Comparison of ENCODE assay signal across 8 cellular contexts in genomic region chr3:167734498-167735232, GRCh38. TPM values are rescaled to one million over a fixed set of nuclear protein-coding genes. Genes with fewer than 3 reads are reported as not detected.
DNase-seq lines count a peak whose midpoint lies in the region; ATAC-seq and TF ChIP-seq lines count a peak whose summit lies in the region.

Gene PDCD10, minus strand, starts transcription at chr3:167734892. Its CDS starts 14,735 bp downstream, at chr3:167720157.

- peak within 1 kb of the TSS; percentile 92 for H3K27ac ChIP-seq in H9 (ENCODE audit: insufficient read length, low read depth, low read length)

- no peaks in the 10 kb centered on the region; a peak in 2 of 7 replicates for H3K36me3 Mint-ChIP-seq in H9 (ENCODE audit: insufficient read depth in 1 of 3, low read depth in 3 of 3)
- no peaks in the 10 kb centered on the region for H3K36me3 Mint-ChIP-seq in natural killer cell

- no peaks in the 10 kb centered on the region for H3K4me1 ChIP-seq in H9 (ENCODE audit: insufficient read depth, low read length)

- WGBS in H9 (ENCODE audit: extremely low coverage, insufficient read length, low lambda C conversion rate), result no CpG with 5 or more reads among the region's 49 CpGs

- peaks cover 23% of the 10 kb centered on the region for H3K79me2 ChIP-seq in H9 (ENCODE audit: insufficient read depth, low read length)

- H3K27me3 ChIP-seq in H9 (ENCODE audit: insufficient read depth, low read length), result no peaks in the 10 kb centered on the region

- no peak within 1 kb of the TSS for H3K56ac ChIP-seq in H9 (ENCODE audit: insufficient read length, low read depth, low read length)

- no peak within 1 kb of the TSS for H3T11ph ChIP-seq in H9 (ENCODE audit: low read length)

- H2AFZ ChIP-seq in H9 (ENCODE audit: low read length), result peak within 1 kb of the TSS; percentile 52

- no peaks in the 10 kb centered on the region for H4K20me1 ChIP-seq in H9 (ENCODE audit: control insufficient read depth, insufficient read depth, insufficient read length)

- H3K14ac ChIP-seq in H9 (ENCODE audit: insufficient read depth, low read length), result peak within 1 kb of the TSS; percentile 99

- TF ChIP-seq CTCF in H9 (conservative IDR thresholded peaks at IDR 0.05), result no peak
- no peak for TF ChIP-seq CTCF in fibroblast of pulmonary artery (IDR thresholded peaks at IDR 0.05; ENCODE audit: low read length, missing control alignments)
- TF ChIP-seq CTCF in natural killer cell (IDR thresholded peaks at IDR 0.05), result no peak

- H2BK12ac ChIP-seq in H9 (ENCODE audit: insufficient read length, low read depth, low read length), result no peak within 1 kb of the TSS

- H3K9me3 Mint-ChIP-seq in H9, result no peaks in the 10 kb centered on the region
- no peaks in the 10 kb centered on the region for H3K9me3 Mint-ChIP-seq in natural killer cell

- no peaks in the 10 kb centered on the region for H3K79me1 ChIP-seq in H9 (ENCODE audit: insufficient read depth, low read depth, low read length, poor library complexity, severe bottlenecking)

- in situ Hi-C loops in G401 (cut with HindIII; ENCODE audit: low sequenced_read_pairs), result no loop called here

- H3K9ac ChIP-seq in H9 (ENCODE audit: extremely low read depth, insufficient read length, low read length), result peak within 1 kb of the TSS; percentile 97

- H3K23ac ChIP-seq in H9 (ENCODE audit: insufficient read length, low read depth, low read length), result no peak within 1 kb of the TSS

- H3K4me3 Mint-ChIP-seq in H9, result no peak within 1 kb of the TSS
- no peak within 1 kb of the TSS for H3K4me3 Mint-ChIP-seq in natural killer cell

- H2BK120ac ChIP-seq in H9 (ENCODE audit: low read depth, low read length, poor library complexity, severe bottlenecking), result no peak within 1 kb of the TSS

- H3K23me2 ChIP-seq in H9 (ENCODE audit: insufficient read length, low read depth, low read length, poor library complexity, severe bottlenecking), result no peaks in the 10 kb centered on the region

- no peak within 1 kb of the TSS for H3K4ac ChIP-seq in H9 (ENCODE audit: low read depth, low read length)

- peak within 1 kb of the TSS; percentile 82 for H3K4me3 ChIP-seq in fibroblast of pulmonary artery (replicated peaks; ENCODE audit: low read depth, low read length)

- H2BK15ac ChIP-seq in H9 (ENCODE audit: low read depth, low read length), result no peak within 1 kb of the TSS

- H2BK5ac ChIP-seq in H9 (ENCODE audit: insufficient read length, low read length), result peak within 1 kb of the TSS; percentile 88

- no peak within 1 kb of the TSS for H4K91ac ChIP-seq in H9 (ENCODE audit: insufficient read length, low read depth, low read length)

- H2AK5ac ChIP-seq in H9 (ENCODE audit: insufficient read length, low read length), result no peak within 1 kb of the TSS

- TF ChIP-seq POLR2A in Raji (IDR thresholded peaks at IDR 0.05; ENCODE audit: insufficient read depth, low read depth, low read length), result peak; percentile 90

- H3K27ac Mint-ChIP-seq in H9 (no peak within 1 kb of the TSS; a peak in 1 of 7 replicates), natural killer cell (no peak within 1 kb of the TSS)

- DNase-seq in G401 (ENCODE audit: low spot score) (peak; percentile 100), H9 (peak; percentile 99), M059J (ENCODE audit: low read depth) (peak; percentile 100), fibroblast of pulmonary artery (ENCODE audit: low read depth) (peak; percentile 99), natural killer cell (peak; percentile 90)
- peak; percentile 96 for DNase-seq in activated T-helper 9 cell treated with anti-CD3 and anti-CD28 coated beads, Interleukin-2, amount 50 U/mL, for 16 hours (ENCODE audit: low read depth)
- peak; percentile 96 for DNase-seq in stimulated activated naive CD4-positive, alpha-beta T cell treated with Interleukin-2 at 50 U/mL for 16 hours (lab: John Stamatoyannopoulos, UW)

- H3K18ac ChIP-seq in H9 (ENCODE audit: insufficient read length, low read depth, low read length), result peak within 1 kb of the TSS; percentile 97

- H3K4me1 Mint-ChIP-seq in H9 (peaks cover 28 to 29% of the 10 kb centered on the region in 2 experiments), natural killer cell (peaks cover 15 to 24% of the 10 kb centered on the region in 2 donors)

- no peaks in the 10 kb centered on the region for H3K27me3 Mint-ChIP-seq in H9 (ENCODE audit: low read depth)
- H3K27me3 Mint-ChIP-seq in natural killer cell (ENCODE audit: low read depth in 2 of 2), result no peaks in the 10 kb centered on the region

- no peak within 1 kb of the TSS for H4K8ac ChIP-seq in H9 (replicated peaks; ENCODE audit: insufficient read length, low read depth, low read length)

- no peak within 1 kb of the TSS for H4K5ac ChIP-seq in H9 (ENCODE audit: insufficient read length, low read depth, low read length)

- H3K4me2 ChIP-seq in H9 (ENCODE audit: insufficient read depth, insufficient read length, low read length), result peak within 1 kb of the TSS; percentile 75

- peak; percentile 80 to 94 (median 83) for ATAC-seq in natural killer cell

- intact Hi-C loops in natural killer cell (cut with micrococcal nuclease), result loop anchor here (5.0 kb wide), 1 partner anchor 352 kb away; the partner anchor contains the start of gene ZBBX

- no peaks in the 10 kb centered on the region for H3K9me3 ChIP-seq in H9 (ENCODE audit: control insufficient read depth, low read depth, low read length)

- H2BK20ac ChIP-seq in H9 (ENCODE audit: low read depth, low read length, poor library complexity, severe bottlenecking), result no peak within 1 kb of the TSS

RNA-seq across cellular contexts. Expression of gene PDCD10, which starts in this region (rescaled TPM):
- 72.4 and 88.6 TPM in 2 replicates for total RNA-seq in G401 (2014; rRNA removed; shearing (Covaris generic))
- 56.9 and 64.3 TPM in 2 replicates for total RNA-seq in H9 (2021)
- 97.1 and 140 TPM in 2 replicates for total RNA-seq in M059J (2014; rRNA removed; shearing (Covaris generic))
- total RNA-seq in natural killer cell, result 10 to 100 TPM; 50.6 to 58.3 (median 50.8) TPM

Comparison
In these comparisons a context has a peak if more than half of its experiments do, and no peak if none do; other contexts are left out.
1. Peak in every context shown above with its lines: DNase-seq, ATAC-seq, H3K4me3 ChIP-seq and H3K27ac ChIP-seq.